Comparison of ENCODE assay signal across 16 cellular contexts in genomic region chr20:62348604-62349003, GRCh38.
"Had no signal": no experiment of that assay in that cellular context is flagged by ENCODE, and none has a peak within 500 bp of the region (broad histone marks: within the 10 kb centered on the region; RNA-seq: fewer than 3 reads in every experiment).

No MANE protein-coding gene starts in this region.

- H3K27ac Mint-ChIP-seq: nephron progenitor cell had no signal

- H3K4me1 Mint-ChIP-seq: nephron progenitor cell had no signal

- H3K27me3 Mint-ChIP-seq: naive B cell had no signal

- H3K27ac ChIP-seq: colonic mucosa, foreskin keratinocyte, skin epidermis, suprapubic skin, thyroid gland, upper lobe of right lung, vagina had no signal

- DNase-seq: colonic mucosa; dermis blood vessel endothelial cell; erythroblast; foreskin keratinocyte; hippocampal formation; left colon; mesenchymal stem cell; naive B cell; nephron progenitor cell; sigmoid colon; stimulated activated naive CD8-positive, alpha-beta T cell treated with anti-CD3 and anti-CD28 coated beads, Interleukin-15, Interleukin-2, amounts not matched to agents 100 U/mL and 50 U/mL, for 24 hours; thyroid gland; upper lobe of right lung had no signal

- H3K4me3 Mint-ChIP-seq: nephron progenitor cell had no signal
